ENCODE assay signal across 8 cellular contexts in the genomic region with DNA sequence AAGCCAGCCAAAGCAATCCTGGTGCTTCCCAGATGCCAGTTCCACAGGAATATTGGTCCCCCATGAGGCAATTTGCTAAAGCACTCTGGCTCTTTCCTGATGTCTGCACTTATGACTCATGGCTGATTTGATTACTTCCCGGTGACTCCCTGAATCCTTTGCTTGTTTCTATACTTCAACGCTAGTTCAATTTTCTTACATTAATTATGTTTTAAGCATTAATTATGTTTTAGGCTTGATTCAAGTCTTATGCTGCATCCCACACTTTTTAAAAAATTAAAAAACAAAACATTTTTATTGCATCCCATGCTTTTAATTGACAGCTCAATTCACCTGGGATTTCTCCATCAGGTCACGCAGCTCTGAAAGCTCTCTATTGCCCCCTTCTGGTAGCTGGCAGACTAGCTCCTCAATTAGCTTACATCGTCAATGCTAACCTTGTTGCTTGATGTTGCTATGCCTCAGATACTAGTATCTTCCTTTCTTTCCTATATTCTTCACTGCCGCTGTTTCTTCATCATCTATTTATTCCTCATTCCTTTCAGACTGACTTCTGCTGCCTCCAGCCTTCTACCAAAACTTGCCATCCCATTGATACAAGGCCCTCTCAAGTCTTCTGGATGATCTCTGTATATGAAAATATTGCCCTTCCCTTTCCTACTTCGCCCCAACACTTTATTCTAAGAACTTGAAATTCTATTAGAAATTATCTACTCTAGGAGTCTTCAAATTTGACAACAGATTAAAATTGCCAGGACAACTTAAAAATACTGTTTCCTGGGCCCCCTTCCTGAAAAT. TPM values are rescaled to one million over a fixed set of nuclear protein-coding genes. Genes with fewer than 3 reads are reported as not detected.
DNase-seq lines count a peak whose midpoint lies in the region; TF ChIP-seq lines count a peak whose summit lies in the region.

No MANE protein-coding gene starts in this region.

- H3K79me2 ChIP-seq in H9 (ENCODE audit: insufficient read depth, low read length): no peaks in the 10 kb centered on the region

- no peaks in the 10 kb centered on the region for H3K9me3 Mint-ChIP-seq in H9

- H3K27ac ChIP-seq in H9 (ENCODE audit: insufficient read length, low read depth, low read length): no peak overlapping the region

- no peak overlapping the region for H2BK20ac ChIP-seq in H9 (ENCODE audit: low read depth, low read length, poor library complexity, severe bottlenecking)

- no peak overlapping the region for H3K4me3 ChIP-seq in astrocyte of the spinal cord (ENCODE audit: low read depth, low read length)

- H3K23ac ChIP-seq in H9 (ENCODE audit: insufficient read length, low read depth, low read length): no peak overlapping the region

- no CpG with 5 or more reads among the region's 6 CpGs for WGBS in H9 (ENCODE audit: extremely low coverage, insufficient read length, low lambda C conversion rate)

- no peak overlapping the region for H3K4ac ChIP-seq in H9 (ENCODE audit: low read depth, low read length)

- no peak overlapping the region for H3K27ac Mint-ChIP-seq in H9

- H2BK120ac ChIP-seq in H9 (ENCODE audit: low read depth, low read length, poor library complexity, severe bottlenecking): no peak overlapping the region

- no peak overlapping the region for H3T11ph ChIP-seq in H9 (ENCODE audit: low read length)

- H4K20me1 ChIP-seq in H9 (ENCODE audit: control insufficient read depth, insufficient read depth, insufficient read length): no peaks in the 10 kb centered on the region

- no peaks in the 10 kb centered on the region for H3K27me3 ChIP-seq in H9 (ENCODE audit: insufficient read depth, low read length)

- no peak overlapping the region for H4K8ac ChIP-seq in H9 (replicated peaks; ENCODE audit: insufficient read length, low read depth, low read length)

- H3K36me3 Mint-ChIP-seq in H9 (ENCODE audit: insufficient read depth in 1 of 3, low read depth in 3 of 3): no peaks in the 10 kb centered on the region

- in situ Hi-C loops in astrocyte of the spinal cord (cut with HindIII; ENCODE audit: low sequenced_read_pairs): no loop called here

- H2AK5ac ChIP-seq in H9 (ENCODE audit: insufficient read length, low read length): no peak overlapping the region

- no peaks in the 10 kb centered on the region for H3K9me3 ChIP-seq in H9 (ENCODE audit: control insufficient read depth, low read depth, low read length)

- no peaks in the 10 kb centered on the region for H3K27me3 Mint-ChIP-seq in H9 (ENCODE audit: low read depth)

- no peaks in the 10 kb centered on the region for H3K79me1 ChIP-seq in H9 (ENCODE audit: insufficient read depth, low read depth, low read length, poor library complexity, severe bottlenecking)

- TF ChIP-seq CTCF in H9 (conservative IDR thresholded peaks at IDR 0.05): peak; percentile 95
- peak; percentile 96 for TF ChIP-seq CTCF in astrocyte of the spinal cord (IDR thresholded peaks at IDR 0.05; ENCODE audit: low read depth, low read length)

- H3K4me3 Mint-ChIP-seq in H9: no peak overlapping the region

- no peaks in the 10 kb centered on the region for H3K23me2 ChIP-seq in H9 (ENCODE audit: insufficient read length, low read depth, low read length, poor library complexity, severe bottlenecking)

- no peaks in the 10 kb centered on the region for H3K4me1 Mint-ChIP-seq in H9

- no peaks in the 10 kb centered on the region for H3K4me1 ChIP-seq in H9 (ENCODE audit: insufficient read depth, low read length)

- H4K5ac ChIP-seq in H9 (ENCODE audit: insufficient read length, low read depth, low read length): no peak overlapping the region

- DNase-seq in GDM1 (lab: John Stamatoyannopoulos, UW) (peak; percentile 47), H9 (peak; percentile 69), NCI-H1105 treated with DMSO at 0.1 percent for 48 hours (lab: John Stamatoyannopoulos, UW) (peak; percentile 75), T-helper 2 cell (peak in 4 of 5 experiments; percentile 40 to 75 (median 46)), astrocyte of the spinal cord (ENCODE audit: low read depth, low spot score) (peak; percentile 77), iPS DF 4.7 (ENCODE audit: extremely low read depth, low spot score) (peak; percentile 56), OCI-M2 (lab: John Stamatoyannopoulos, UW; ENCODE audit: unreplicated experiment) (no peak)
- DNase-seq in stimulated activated CD4-positive, alpha-beta T cell treated with anti-CD3 and anti-CD28 coated beads, Interleukin-12 subunit alpha, Interleukin-12 subunit beta, amount 100 ng/mL, for 48 hours (ENCODE audit: low read depth in 2 of 3, low spot score in 1 of 3): peak; percentile 23 to 68 (median 40)

- H2BK5ac ChIP-seq in H9 (ENCODE audit: insufficient read length, low read length): no peak overlapping the region

- H3K18ac ChIP-seq in H9 (ENCODE audit: insufficient read length, low read depth, low read length): no peak overlapping the region

- no peak overlapping the region for H3K56ac ChIP-seq in H9 (ENCODE audit: insufficient read length, low read depth, low read length)

- no peak overlapping the region for H3K9ac ChIP-seq in H9 (ENCODE audit: extremely low read depth, insufficient read length, low read length)

- H2BK15ac ChIP-seq in H9 (ENCODE audit: low read depth, low read length): no peak overlapping the region

- no peak overlapping the region for H2AFZ ChIP-seq in H9 (ENCODE audit: low read length)

- no peak overlapping the region for H4K91ac ChIP-seq in H9 (ENCODE audit: insufficient read length, low read depth, low read length)

- H3K4me2 ChIP-seq in H9 (ENCODE audit: insufficient read depth, insufficient read length, low read length): no peak overlapping the region

- H2BK12ac ChIP-seq in H9 (ENCODE audit: insufficient read length, low read depth, low read length): no peak overlapping the region

- no peak overlapping the region for H3K14ac ChIP-seq in H9 (ENCODE audit: insufficient read depth, low read length)

RNA-seq across cellular contexts. Expression of a gene that starts 32.0 kb away (rescaled TPM):
- total RNA-seq in H9 (2021): not detected in 2 replicates

RNA-seq across cellular contexts. Expression of a gene that starts 45.9 kb away (rescaled TPM):
- 15.6 and 16.3 TPM in 2 replicates for total RNA-seq in H9 (2021)
